In genomic region chr3:65291448-65292091, GRCh38 we compare ENCODE assay signal across 1 cellular context.
A peak's percentile ranks its signal among the peaks of the same experiment; 100 is the strongest.
TF ChIP-seq lines count a peak whose summit lies in the region.

No MANE protein-coding gene starts in this region.

TF ChIP-seq in HepG2, 621 proteins besides CTCF, POLR2A, EP300 and RAD21 (continued from another document and continues in another):
- TF ChIP-seq STAT6 (CRISPR knock-in tag; IDR thresholded peaks at IDR 0.05; ENCODE audit: borderline replicate concordance) (no peak), DR1 (CRISPR knock-in tag; IDR thresholded peaks at IDR 0.05) (no peak), ZNF33B (CRISPR knock-in tag; IDR thresholded peaks at IDR 0.05) (no peak), NCOA2 (CRISPR knock-in tag; IDR thresholded peaks at IDR 0.05) (peak; percentile 53), ESRRA (CRISPR knock-in tag; IDR thresholded peaks at IDR 0.05; ENCODE audit: low read depth) (no peak), ZNF383 (CRISPR knock-in tag; IDR thresholded peaks at IDR 0.05; ENCODE audit: borderline replicate concordance) (no peak), ZNF382 (CRISPR knock-in tag; IDR thresholded peaks at IDR 0.05; ENCODE audit: borderline replicate concordance) (no peak), ZUFSP (CRISPR knock-in tag; IDR thresholded peaks at IDR 0.05; ENCODE audit: borderline replicate concordance) (no peak), PTBP1 (IDR thresholded peaks at IDR 0.05; ENCODE audit: low read depth, low read length, poor library complexity, severe bottlenecking) (no peak), CREB3 (CRISPR knock-in tag; IDR thresholded peaks at IDR 0.05) (no peak), SMAD3 (CRISPR knock-in tag; IDR thresholded peaks at IDR 0.05) (0 out of 2 replicates have a peak, but pooled peaks have one; percentile 37), ZNF292 (CRISPR knock-in tag; IDR thresholded peaks at IDR 0.05; ENCODE audit: borderline replicate concordance, low read depth) (peak; percentile 90), RNF219 (CRISPR knock-in tag; IDR thresholded peaks at IDR 0.05) (no peak), ZBTB4 (CRISPR knock-in tag; IDR thresholded peaks at IDR 0.05; ENCODE audit: borderline replicate concordance) (no peak), ZNF256 (CRISPR knock-in tag; conservative IDR thresholded peaks at IDR 0.05) (no peak), PPARG (CRISPR knock-in tag; conservative IDR thresholded peaks at IDR 0.05) (peak; percentile 26; the same call in 1 of the 2 replicates), ZNF616 (CRISPR knock-in tag; IDR thresholded peaks at IDR 0.05; ENCODE audit: low read depth) (no peak), NFIC (IDR thresholded peaks at IDR 0.05; ENCODE audit: low read length) (peak; percentile 67; the same call in 1 of the 2 replicates), DPF2 (CRISPR knock-in tag; IDR thresholded peaks at IDR 0.05; ENCODE audit: borderline replicate concordance, low read depth) (0 out of 2 replicates have a peak, but pooled peaks have one; percentile 26), IKZF1 (IDR thresholded peaks at IDR 0.05) (no peak), NKX3-1 (CRISPR knock-in tag; IDR thresholded peaks at IDR 0.05) (no peak), ZMYM3 (CRISPR knock-in tag; IDR thresholded peaks at IDR 0.05) (no peak), ZNF20 (CRISPR knock-in tag; IDR thresholded peaks at IDR 0.05) (no peak), RBM22 (optimal IDR thresholded peaks at IDR 0.05; ENCODE audit: low read length) (no peak), HMG20A (CRISPR knock-in tag; IDR thresholded peaks at IDR 0.05; ENCODE audit: borderline replicate concordance) (peak; percentile 70), ZNF605 (CRISPR knock-in tag; IDR thresholded peaks at IDR 0.05) (peak; percentile 50; the same call in 1 of the 2 replicates), BRCA1 (CRISPR knock-in tag; IDR thresholded peaks at IDR 0.05) (no peak), JDP2 (CRISPR knock-in tag; IDR thresholded peaks at IDR 0.05; ENCODE audit: borderline replicate concordance) (no peak), ZNF121 (CRISPR knock-in tag; IDR thresholded peaks at IDR 0.05) (no peak), CENPX (CRISPR knock-in tag; IDR thresholded peaks at IDR 0.05) (no peak), FOXK2 (IDR thresholded peaks at IDR 0.05) (no peak), ZNF253 (CRISPR knock-in tag; IDR thresholded peaks at IDR 0.05; ENCODE audit: borderline replicate concordance) (no peak), BCL6 (CRISPR knock-in tag; IDR thresholded peaks at IDR 0.05) (peak; percentile 32; the same call in 1 of the 2 replicates), ZNF432 (CRISPR knock-in tag; IDR thresholded peaks at IDR 0.05; ENCODE audit: borderline replicate concordance) (no peak), RORA (CRISPR knock-in tag; IDR thresholded peaks at IDR 0.05) (no peak), ZNF468 (CRISPR knock-in tag; IDR thresholded peaks at IDR 0.05) (no peak), MED13 (CRISPR knock-in tag; IDR thresholded peaks at IDR 0.05) (no peak), RNF2 (conservative IDR thresholded peaks at IDR 0.05; ENCODE audit: low read depth) (no peak), BORCS8-MEF2B (CRISPR knock-in tag; IDR thresholded peaks at IDR 0.05) (no peak; the same call in 1 of the 2 replicates), ZNF558 (CRISPR knock-in tag; IDR thresholded peaks at IDR 0.05; ENCODE audit: borderline replicate concordance) (no peak), MYC (CRISPR knock-in tag; IDR thresholded peaks at IDR 0.05; ENCODE audit: borderline replicate concordance) (no peak), ZNF614 (CRISPR knock-in tag; IDR thresholded peaks at IDR 0.05; ENCODE audit: borderline replicate concordance) (peak; percentile 77; the same call in 1 of the 2 replicates), KLF13 (CRISPR knock-in tag; IDR thresholded peaks at IDR 0.05) (no peak), MIER2 (CRISPR knock-in tag; IDR thresholded peaks at IDR 0.05) (peak; percentile 65; the same call in 1 of the 2 replicates), MTF2 (CRISPR knock-in tag; IDR thresholded peaks at IDR 0.05; ENCODE audit: borderline replicate concordance) (no peak), MXD4 (CRISPR knock-in tag; IDR thresholded peaks at IDR 0.05) (no peak), ZNF282 (IDR thresholded peaks at IDR 0.05; ENCODE audit: partially characterized antibody) (no peak), TCF12 (IDR thresholded peaks at IDR 0.05) (no peak), TCF12 (CRISPR knock-in tag; IDR thresholded peaks at IDR 0.05) (no peak)
- TF ChIP-seq, protein P1, sequence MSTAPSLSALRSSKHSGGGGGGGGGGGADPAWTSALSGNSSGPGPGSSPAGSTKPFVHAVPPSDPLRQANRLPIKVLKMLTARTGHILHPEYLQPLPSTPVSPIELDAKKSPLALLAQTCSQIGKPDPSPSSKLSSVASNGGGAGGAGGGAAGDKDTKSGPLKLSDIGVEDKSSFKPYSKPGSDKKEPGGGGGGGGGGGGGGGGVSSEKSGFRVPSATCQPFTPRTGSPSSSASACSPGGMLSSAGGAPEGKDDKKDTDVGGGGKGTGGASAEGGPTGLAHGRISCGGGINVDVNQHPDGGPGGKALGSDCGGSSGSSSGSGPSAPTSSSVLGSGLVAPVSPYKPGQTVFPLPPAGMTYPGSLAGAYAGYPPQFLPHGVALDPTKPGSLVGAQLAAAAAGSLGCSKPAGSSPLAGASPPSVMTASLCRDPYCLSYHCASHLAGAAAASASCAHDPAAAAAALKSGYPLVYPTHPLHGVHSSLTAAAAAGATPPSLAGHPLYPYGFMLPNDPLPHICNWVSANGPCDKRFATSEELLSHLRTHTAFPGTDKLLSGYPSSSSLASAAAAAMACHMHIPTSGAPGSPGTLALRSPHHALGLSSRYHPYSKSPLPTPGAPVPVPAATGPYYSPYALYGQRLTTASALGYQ (CRISPR knock-in tag; IDR thresholded peaks at IDR 0.05): no peak
- TF ChIP-seq, protein P2, sequence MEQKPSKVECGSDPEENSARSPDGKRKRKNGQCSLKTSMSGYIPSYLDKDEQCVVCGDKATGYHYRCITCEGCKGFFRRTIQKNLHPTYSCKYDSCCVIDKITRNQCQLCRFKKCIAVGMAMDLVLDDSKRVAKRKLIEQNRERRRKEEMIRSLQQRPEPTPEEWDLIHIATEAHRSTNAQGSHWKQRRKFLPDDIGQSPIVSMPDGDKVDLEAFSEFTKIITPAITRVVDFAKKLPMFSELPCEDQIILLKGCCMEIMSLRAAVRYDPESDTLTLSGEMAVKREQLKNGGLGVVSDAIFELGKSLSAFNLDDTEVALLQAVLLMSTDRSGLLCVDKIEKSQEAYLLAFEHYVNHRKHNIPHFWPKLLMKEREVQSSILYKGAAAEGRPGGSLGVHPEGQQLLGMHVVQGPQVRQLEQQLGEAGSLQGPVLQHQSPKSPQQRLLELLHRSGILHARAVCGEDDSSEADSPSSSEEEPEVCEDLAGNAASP (CRISPR knock-in tag; IDR thresholded peaks at IDR 0.05; ENCODE audit: borderline replicate concordance): peak; percentile 37; the same call in 1 of the 2 replicates
- TF ChIP-seq, protein P3, sequence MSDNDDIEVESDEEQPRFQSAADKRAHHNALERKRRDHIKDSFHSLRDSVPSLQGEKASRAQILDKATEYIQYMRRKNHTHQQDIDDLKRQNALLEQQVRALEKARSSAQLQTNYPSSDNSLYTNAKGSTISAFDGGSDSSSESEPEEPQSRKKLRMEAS (IDR thresholded peaks at IDR 0.05): peak; percentile 83
- TF ChIP-seq, protein P4, sequence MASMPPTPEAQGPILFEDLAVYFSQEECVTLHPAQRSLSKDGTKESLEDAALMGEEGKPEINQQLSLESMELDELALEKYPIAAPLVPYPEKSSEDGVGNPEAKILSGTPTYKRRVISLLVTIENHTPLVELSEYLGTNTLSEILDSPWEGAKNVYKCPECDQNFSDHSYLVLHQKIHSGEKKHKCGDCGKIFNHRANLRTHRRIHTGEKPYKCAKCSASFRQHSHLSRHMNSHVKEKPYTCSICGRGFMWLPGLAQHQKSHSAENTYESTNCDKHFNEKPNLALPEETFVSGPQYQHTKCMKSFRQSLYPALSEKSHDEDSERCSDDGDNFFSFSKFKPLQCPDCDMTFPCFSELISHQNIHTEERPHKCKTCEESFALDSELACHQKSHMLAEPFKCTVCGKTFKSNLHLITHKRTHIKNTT (CRISPR knock-in tag; IDR thresholded peaks at IDR 0.05): no peak
